ENCODE assay signal across 16 cellular contexts in genomic region chr7:32161708-32162107, GRCh38.
DNase-seq lines count a peak whose midpoint lies in the region; TF ChIP-seq lines count a peak whose summit lies in the region.
"Had no signal": no experiment of that assay in that cellular context is flagged by ENCODE, and none has a peak within 500 bp of the region (broad histone marks: within the 10 kb centered on the region; RNA-seq: fewer than 3 reads in every experiment).

No MANE protein-coding gene starts in this region.

- no peak for TF ChIP-seq POLR2A in ovary (IDR thresholded peaks at IDR 0.05)

- no peaks in the 10 kb centered on the region for H3K36me3 ChIP-seq in ovary

- no peaks in the 10 kb centered on the region for H3K4me1 Mint-ChIP-seq in T-helper 2 cell treated with Interferon-gamma antibody and Interleukin-4, amounts not matched to agents 5 μg/mL and 100 μg/mL, for 36 hours (ENCODE audit: low read depth)
- H3K4me1 Mint-ChIP-seq: stimulated activated effector memory CD8-positive, alpha-beta T cell treated with anti-CD3 and anti-CD28 coated beads, Interleukin-12 subunit alpha, Interleukin-12 subunit beta, amount 100 ng/mL, for 72 hours had no signal

- intact Hi-C loops in ovary (cut with DNase I), result no loop called here

- 38 to 45% (median 42%) methylated on average over 2 of the region's 2 CpGs for WGBS in ovary, 3 donors

- no peak overlapping the region for H3K27ac Mint-ChIP-seq in T-helper 2 cell treated with Interferon-gamma antibody and Interleukin-4, amounts not matched to agents 5 μg/mL and 100 μg/mL, for 36 hours
- H3K27ac Mint-ChIP-seq: stimulated activated effector memory CD8-positive, alpha-beta T cell treated with anti-CD3 and anti-CD28 coated beads, Interleukin-12 subunit alpha, Interleukin-12 subunit beta, amount 100 ng/mL, for 72 hours had no signal

- no peaks in the 10 kb centered on the region for H3K27me3 ChIP-seq in ovary
- H3K27me3 ChIP-seq: dorsolateral prefrontal cortex had no signal

- H3K9me3 ChIP-seq in ovary, result no peaks in the 10 kb centered on the region

- no peak overlapping the region for H3K4me3 ChIP-seq in ovary
- H3K4me3 ChIP-seq: dorsolateral prefrontal cortex had no signal

- no peak overlapping the region for H3K27ac ChIP-seq in ovary
- H3K27ac ChIP-seq: dorsolateral prefrontal cortex had no signal

- no peaks in the 10 kb centered on the region for H3K9me3 Mint-ChIP-seq in T-helper 2 cell treated with Interferon-gamma antibody and Interleukin-4, amounts not matched to agents 5 μg/mL and 100 μg/mL, for 36 hours
- H3K9me3 Mint-ChIP-seq: activated T-cell treated with anti-CD3 and anti-CD28 coated beads, Interleukin-2, amount 50 U/mL, for 4 hours; stimulated activated effector memory CD8-positive, alpha-beta T cell treated with anti-CD3 and anti-CD28 coated beads, Interleukin-12 subunit alpha, Interleukin-12 subunit beta, amount 100 ng/mL, for 72 hours had no signal

- no peaks in the 10 kb centered on the region for H3K36me3 Mint-ChIP-seq in T-helper 2 cell treated with Interferon-gamma antibody and Interleukin-4, amounts not matched to agents 5 μg/mL and 100 μg/mL, for 36 hours (ENCODE audit: low read depth)
- H3K36me3 Mint-ChIP-seq: stimulated activated effector memory CD8-positive, alpha-beta T cell treated with anti-CD3 and anti-CD28 coated beads, Interleukin-12 subunit alpha, Interleukin-12 subunit beta, amount 100 ng/mL, for 72 hours had no signal

- no peak overlapping the region for H3K4me3 Mint-ChIP-seq in T-helper 2 cell treated with Interferon-gamma antibody and Interleukin-4, amounts not matched to agents 5 μg/mL and 100 μg/mL, for 36 hours
- H3K4me3 Mint-ChIP-seq: activated T-cell treated with anti-CD3 and anti-CD28 coated beads, Interleukin-2, amount 50 U/mL, for 4 hours; stimulated activated effector memory CD8-positive, alpha-beta T cell treated with anti-CD3 and anti-CD28 coated beads, Interleukin-12 subunit alpha, Interleukin-12 subunit beta, amount 100 ng/mL, for 72 hours had no signal

- H3K4me1 ChIP-seq in ovary (ENCODE audit: insufficient read depth), result no peaks in the 10 kb centered on the region

- TF ChIP-seq CTCF in ovary (IDR thresholded peaks at IDR 0.05), result no peak

- H3K27me3 Mint-ChIP-seq in T-helper 2 cell treated with Interferon-gamma antibody and Interleukin-4, amounts not matched to agents 5 μg/mL and 100 μg/mL, for 36 hours (ENCODE audit: low read depth), result no peaks in the 10 kb centered on the region

- peak; percentile 73 for DNase-seq in GM03348 (ENCODE audit: low spot score)
- peak; percentile 90 for DNase-seq in RPMI7951 (ENCODE audit: low read depth)
- peak; percentile 64 for DNase-seq in fibroblast of peridontal ligament (ENCODE audit: extremely low read depth)
- peak; percentile 40 for DNase-seq in superior temporal gyrus (ENCODE audit: extremely low spot score)
- no peak for DNase-seq in ovary
- DNase-seq in T-helper 2 cell treated with Interferon-gamma antibody and Interleukin-4, amounts not matched to agents 5 μg/mL and 100 μg/mL, for 36 hours (ENCODE audit: low spot score), result no peak
- DNase-seq in NCI-H345 (lab: John Stamatoyannopoulos, UW), result no peak
- DNase-seq: activated T-cell treated with anti-CD3 and anti-CD28 coated beads, Interleukin-2, amount 50 U/mL, for 4 hours; amygdala; H7; islet precursor cell; NCI-H2029; NCI-H82; stimulated activated CD4-positive, alpha-beta T cell treated with anti-CD3 and anti-CD28 coated beads, Interleukin-4, amount 100 ng/mL, for 4 hours had no signal

- no peak for TF ChIP-seq EP300 in ovary (IDR thresholded peaks at IDR 0.05)

Comparison
In these comparisons a context has a peak if more than half of its experiments do, and no peak if none do; other contexts are left out.
1. DNase-seq: peak in GM03348 (single experiment), RPMI7951 (single experiment), fibroblast of peridontal ligament (single experiment) and superior temporal gyrus (single experiment); none in ovary (0 of 5), T-helper 2 cell treated with Interferon-gamma antibody and Interleukin-4, amounts not matched to agents 5 μg/mL and 100 μg/mL, for 36 hours (single experiment) and NCI-H345 (single experiment).